18 cellular contexts compared by ENCODE assay signal in genomic region chr7:116957874-116958273, GRCh38. TPM values are rescaled to one million over a fixed set of nuclear protein-coding genes. Genes with fewer than 3 reads are reported as not detected.
DNase-seq lines count a peak whose midpoint lies in the region; ATAC-seq and TF ChIP-seq lines count a peak whose summit lies in the region.
"Had no signal": no experiment of that assay in that cellular context is flagged by ENCODE, and none has a peak within 500 bp of the region (broad histone marks: within the 10 kb centered on the region; RNA-seq: fewer than 3 reads in every experiment).

No MANE protein-coding gene starts in this region.

- H3K36me3 ChIP-seq in thyroid gland: no peaks in the 10 kb centered on the region
- H3K36me3 ChIP-seq in sigmoid colon: no peaks in the 10 kb centered on the region
- H3K36me3 ChIP-seq: cardiac muscle cell had no signal

- peak; percentile 54 for ATAC-seq in GM18909 (IDR thresholded peaks at IDR 0.05; ENCODE audit: poor library complexity, unreplicated experiment)
- peak; percentile 37 for ATAC-seq in GM21786 (IDR thresholded peaks at IDR 0.05; ENCODE audit: unreplicated experiment)
- peak; percentile 26 for ATAC-seq in HG03280 (IDR thresholded peaks at IDR 0.05; ENCODE audit: unreplicated experiment)
- ATAC-seq in sciatic nerve: no peak
- ATAC-seq: HCT116 had no signal

- TF ChIP-seq CTCF in thyroid gland (IDR thresholded peaks at IDR 0.05) (no peak), sigmoid colon (IDR thresholded peaks at IDR 0.05) (no peak)

- 87 to 88% methylated on average over 2 of the region's 2 CpGs for WGBS in thyroid gland, 2 donors
- 69 to 75% methylated on average over 2 of the region's 2 CpGs for WGBS in sigmoid colon, 2 donors

- H3K4me1 ChIP-seq in thyroid gland (peaks cover 20 to 34% of the 10 kb centered on the region in 2 donors), sigmoid colon (peaks cover 0 to 34% (median 22%) of the 10 kb centered on the region in 4 donors)

- no peak overlapping the region for H3K27ac ChIP-seq in thyroid gland
- H3K27ac ChIP-seq in sigmoid colon: no peak overlapping the region
- H3K27ac ChIP-seq: cardiac muscle cell, epithelial cell of prostate, KMS-11 had no signal

- H3K27me3 ChIP-seq in thyroid gland (no peaks in the 10 kb centered on the region), sigmoid colon (no peaks in the 10 kb centered on the region)
- H3K27me3 ChIP-seq: cardiac muscle cell had no signal

- no peaks in the 10 kb centered on the region for H3K9me3 ChIP-seq in thyroid gland
- H3K9me3 ChIP-seq in sigmoid colon: no peaks in the 10 kb centered on the region

- TF ChIP-seq POLR2A in thyroid gland (IDR thresholded peaks at IDR 0.05) (no peak), sigmoid colon (IDR thresholded peaks at IDR 0.05) (no peak)

- intact Hi-C loops in thyroid gland (cut with DNase I) (no loop called here), sciatic nerve (cut with DNase I) (no loop called here), sigmoid colon (cut with DNase I) (no loop called here)

- DNase-seq in thyroid gland (peak; percentile 20 to 54), sciatic nerve (ENCODE audit: low spot score) (no peak), sigmoid colon (no peak)
- no peak for DNase-seq in stimulated activated naive CD4-positive, alpha-beta T cell (lab: John Stamatoyannopoulos, UW)
- DNase-seq: activated CD4-positive, alpha-beta memory T cell treated with anti-CD3 and anti-CD28 coated beads for 36 hours; activated naive CD4-positive, alpha-beta T cell treated with anti-CD3 and anti-CD28 coated beads for 36 hours; CD8-positive, alpha-beta memory T cell; hypothalamus; mesendoderm; NCI-H2081; stimulated activated CD4-positive, alpha-beta T cell treated with anti-CD3 and anti-CD28 coated beads, Interleukin-4, amount 100 ng/mL, for 1 hour had no signal

- TF ChIP-seq EP300 in sigmoid colon (IDR thresholded peaks at IDR 0.05): no peak

- H3K4me3 ChIP-seq in thyroid gland (replicated peaks in 1 of 3) (no peak overlapping the region), sigmoid colon (no peak overlapping the region)
- H3K4me3 ChIP-seq: cardiac muscle cell had no signal

RNA-seq across cellular contexts. Expression of gene ST7, which starts 4.6 kb away (rescaled TPM):
- 10 to 100 TPM; 62.8 to 75.1 (median 66.7) TPM for total RNA-seq in thyroid gland
- 19.7 TPM for total RNA-seq in sciatic nerve
- total RNA-seq in sigmoid colon: 10 to 100 TPM; 19.0 to 37.7 (median 26.4) TPM
- 1 to 10 TPM; 5.3 to 9.7 (median 6.6) TPM for polyA plus RNA-seq in sigmoid colon

Comparison
In these comparisons a context has a peak if more than half of its experiments do, and no peak if none do; other contexts are left out.
1. DNase-seq: peak in thyroid gland (2 of 2); none in sciatic nerve (single experiment), sigmoid colon (single experiment) and stimulated activated naive CD4-positive, alpha-beta T cell (0 of 6).